ENCODE assay signal across 8 cellular contexts in genomic region chr9:20941177-20941690, GRCh38.
DNase-seq lines count a peak whose midpoint lies in the region; ATAC-seq and TF ChIP-seq lines count a peak whose summit lies in the region.

No MANE protein-coding gene starts in this region.

- no peaks in the 10 kb centered on the region for H3K9me3 ChIP-seq in WERI-Rb-1 (ENCODE audit: severe bottlenecking)

- no peaks in the 10 kb centered on the region for H3K27me3 ChIP-seq in WERI-Rb-1 (ENCODE audit: insufficient read depth, low read depth, severe bottlenecking)

- peak; percentile 84 for TF ChIP-seq CTCF in AG09319 (IDR thresholded peaks at IDR 0.05; ENCODE audit: low read depth, low read length)
- TF ChIP-seq CTCF in WERI-Rb-1 (IDR thresholded peaks at IDR 0.05; ENCODE audit: low read depth, low read length) = peak; percentile 80
- peak; percentile 78 for TF ChIP-seq CTCF in cardiac fibroblast (IDR thresholded peaks at IDR 0.05; ENCODE audit: low read depth, low read length)

- no peaks in the 10 kb centered on the region for H3K36me3 ChIP-seq in WERI-Rb-1

- DNase-seq in AG09319 (ENCODE audit: extremely low read depth, low read depth) (peak; percentile 27), NCI-H2081 treated with DMSO at 0.1 percent for 48 hours (lab: John Stamatoyannopoulos, UW) (peak; percentile 72), WERI-Rb-1 (peak; percentile 55), cardiac fibroblast (ENCODE audit: low read depth in 2 of 2) (peak; percentile 75 to 79), kidney glomerular epithelial cell (lab: John Stamatoyannopoulos, UW) (peak; percentile 70)
- DNase-seq in stimulated activated CD4-positive, alpha-beta T cell treated with anti-CD3 and anti-CD28 coated beads, Interleukin-4, amount 100 ng/mL, for 24 hours = peak; percentile 62

- ATAC-seq in GM18873 (IDR thresholded peaks at IDR 0.05; ENCODE audit: low FRiP score, unreplicated experiment) = peak; percentile 94
- ATAC-seq in HG03095 (IDR thresholded peaks at IDR 0.05; ENCODE audit: unreplicated experiment) = peak; percentile 99

- H3K27ac ChIP-seq in WERI-Rb-1 = no peak overlapping the region

- H3K4me3 ChIP-seq in WERI-Rb-1 (ENCODE audit: low read depth, low read length) (no peak overlapping the region), cardiac fibroblast (replicated peaks in 1 of 2; ENCODE audit: low read depth in 2 of 2, low read length in 2 of 2) (no peak overlapping the region)

Comparison
In these comparisons a context has a peak if more than half of its experiments do, and no peak if none do; other contexts are left out.
1. DNase-seq: peak in every context shown above with its lines; median percentile 77 in cardiac fibroblast; 72 in NCI-H2081 treated with DMSO at 0.1 percent for 48 hours; 70 in kidney glomerular epithelial cell; 62 in stimulated activated CD4-positive, alpha-beta T cell treated with anti-CD3 and anti-CD28 coated beads, Interleukin-4, amount 100 ng/mL, for 24 hours; 55 in WERI-Rb-1; 27 in AG09319.